24 cellular contexts compared by ENCODE assay signal in genomic region chr13:111587249-111587648, GRCh38.
"Had no signal": no experiment of that assay in that cellular context is flagged by ENCODE, and none has a peak within 500 bp of the region (broad histone marks: within the 10 kb centered on the region; RNA-seq: fewer than 3 reads in every experiment).

No MANE protein-coding gene starts in this region.

- H3K4me3 ChIP-seq: neural progenitor cell, ovary, psoas muscle, right lobe of liver, sigmoid colon, suprapubic skin, testis, tibial artery, transverse colon, upper lobe of right lung, uterus had no signal

- H3K4me1 ChIP-seq: neural progenitor cell, parathyroid adenoma, psoas muscle, right lobe of liver, sigmoid colon, suprapubic skin, testis, tibial artery, transverse colon, upper lobe of right lung, uterus had no signal

- DNase-seq: natural killer cell; occipital lobe; ovary; psoas muscle; right cardiac atrium; right lobe of liver; small intestine; stimulated activated CD4-positive, alpha-beta T cell treated with anti-CD3 and anti-CD28 coated beads, Interleukin-15, amount 100 ng/mL, for 24 hours; stimulated activated CD4-positive, alpha-beta T cell treated with anti-CD3 and anti-CD28 coated beads, Interleukin-2, amount 100 ng/mL, for 24 hours; stimulated activated CD4-positive, alpha-beta T cell treated with anti-CD3 and anti-CD28 coated beads, Interleukin-2, amount 100 ng/mL, for 48 hours; stimulated activated CD4-positive, alpha-beta T cell treated with anti-CD3 and anti-CD28 coated beads, Interleukin-4, amount 100 ng/mL, for 24 hours; stimulated activated naive B cell treated with anti-CD40 and anti-IgM and Interleukin-4, amounts not matched to agents 10 μg/mL and 1 μg/mL and 100 μg/mL, for 72 hours; stimulated activated naive CD4-positive, alpha-beta T cell treated with Interleukin-2 at 50 U/mL for 16 hours; substantia nigra; testis; tibial artery; transverse colon; upper lobe of right lung; uterus had no signal

- H3K36me3 ChIP-seq: neural progenitor cell, ovary, right lobe of liver, sigmoid colon, suprapubic skin, tibial artery, transverse colon, upper lobe of right lung, uterus had no signal

- ATAC-seq: natural killer cell; psoas muscle; right cardiac atrium; stimulated activated effector memory CD8-positive, alpha-beta T cell treated with anti-CD3 and anti-CD28 coated beads, Interleukin-12 subunit alpha, Interleukin-12 subunit beta, amount 100 ng/mL, for 72 hours; stimulated activated naive B cell treated with anti-CD40 and anti-IgM and Interleukin-4, amounts not matched to agents 10 μg/mL and 1 μg/mL and 100 μg/mL, for 72 hours; upper lobe of right lung had no signal

- H3K27me3 ChIP-seq: neural progenitor cell, ovary, right lobe of liver, sigmoid colon, suprapubic skin, testis, tibial artery, transverse colon, upper lobe of right lung, uterus had no signal

- H3K9me3 ChIP-seq: ovary, psoas muscle, right lobe of liver, sigmoid colon, suprapubic skin, testis, transverse colon, upper lobe of right lung, uterus had no signal

- FAIRE-seq: small intestine had no signal

- H3K27ac ChIP-seq: neural progenitor cell, ovary, parathyroid adenoma, psoas muscle, right lobe of liver, sigmoid colon, suprapubic skin, testis, tibial artery, transverse colon, upper lobe of right lung, uterus had no signal

- H3K9ac ChIP-seq: neural progenitor cell, parathyroid adenoma had no signal

- H3K4me2 ChIP-seq: neural progenitor cell had no signal
